In genomic region chr10:86585726-86586048, GRCh38 we compare ENCODE assay signal across 1 cellular context.
TF ChIP-seq lines count a peak whose summit lies in the region.

No MANE protein-coding gene starts in this region.

TF ChIP-seq in GM23338, 12 proteins besides CTCF, POLR2A, EP300 and RAD21 (continued from another document):
- TF ChIP-seq, protein P1, sequence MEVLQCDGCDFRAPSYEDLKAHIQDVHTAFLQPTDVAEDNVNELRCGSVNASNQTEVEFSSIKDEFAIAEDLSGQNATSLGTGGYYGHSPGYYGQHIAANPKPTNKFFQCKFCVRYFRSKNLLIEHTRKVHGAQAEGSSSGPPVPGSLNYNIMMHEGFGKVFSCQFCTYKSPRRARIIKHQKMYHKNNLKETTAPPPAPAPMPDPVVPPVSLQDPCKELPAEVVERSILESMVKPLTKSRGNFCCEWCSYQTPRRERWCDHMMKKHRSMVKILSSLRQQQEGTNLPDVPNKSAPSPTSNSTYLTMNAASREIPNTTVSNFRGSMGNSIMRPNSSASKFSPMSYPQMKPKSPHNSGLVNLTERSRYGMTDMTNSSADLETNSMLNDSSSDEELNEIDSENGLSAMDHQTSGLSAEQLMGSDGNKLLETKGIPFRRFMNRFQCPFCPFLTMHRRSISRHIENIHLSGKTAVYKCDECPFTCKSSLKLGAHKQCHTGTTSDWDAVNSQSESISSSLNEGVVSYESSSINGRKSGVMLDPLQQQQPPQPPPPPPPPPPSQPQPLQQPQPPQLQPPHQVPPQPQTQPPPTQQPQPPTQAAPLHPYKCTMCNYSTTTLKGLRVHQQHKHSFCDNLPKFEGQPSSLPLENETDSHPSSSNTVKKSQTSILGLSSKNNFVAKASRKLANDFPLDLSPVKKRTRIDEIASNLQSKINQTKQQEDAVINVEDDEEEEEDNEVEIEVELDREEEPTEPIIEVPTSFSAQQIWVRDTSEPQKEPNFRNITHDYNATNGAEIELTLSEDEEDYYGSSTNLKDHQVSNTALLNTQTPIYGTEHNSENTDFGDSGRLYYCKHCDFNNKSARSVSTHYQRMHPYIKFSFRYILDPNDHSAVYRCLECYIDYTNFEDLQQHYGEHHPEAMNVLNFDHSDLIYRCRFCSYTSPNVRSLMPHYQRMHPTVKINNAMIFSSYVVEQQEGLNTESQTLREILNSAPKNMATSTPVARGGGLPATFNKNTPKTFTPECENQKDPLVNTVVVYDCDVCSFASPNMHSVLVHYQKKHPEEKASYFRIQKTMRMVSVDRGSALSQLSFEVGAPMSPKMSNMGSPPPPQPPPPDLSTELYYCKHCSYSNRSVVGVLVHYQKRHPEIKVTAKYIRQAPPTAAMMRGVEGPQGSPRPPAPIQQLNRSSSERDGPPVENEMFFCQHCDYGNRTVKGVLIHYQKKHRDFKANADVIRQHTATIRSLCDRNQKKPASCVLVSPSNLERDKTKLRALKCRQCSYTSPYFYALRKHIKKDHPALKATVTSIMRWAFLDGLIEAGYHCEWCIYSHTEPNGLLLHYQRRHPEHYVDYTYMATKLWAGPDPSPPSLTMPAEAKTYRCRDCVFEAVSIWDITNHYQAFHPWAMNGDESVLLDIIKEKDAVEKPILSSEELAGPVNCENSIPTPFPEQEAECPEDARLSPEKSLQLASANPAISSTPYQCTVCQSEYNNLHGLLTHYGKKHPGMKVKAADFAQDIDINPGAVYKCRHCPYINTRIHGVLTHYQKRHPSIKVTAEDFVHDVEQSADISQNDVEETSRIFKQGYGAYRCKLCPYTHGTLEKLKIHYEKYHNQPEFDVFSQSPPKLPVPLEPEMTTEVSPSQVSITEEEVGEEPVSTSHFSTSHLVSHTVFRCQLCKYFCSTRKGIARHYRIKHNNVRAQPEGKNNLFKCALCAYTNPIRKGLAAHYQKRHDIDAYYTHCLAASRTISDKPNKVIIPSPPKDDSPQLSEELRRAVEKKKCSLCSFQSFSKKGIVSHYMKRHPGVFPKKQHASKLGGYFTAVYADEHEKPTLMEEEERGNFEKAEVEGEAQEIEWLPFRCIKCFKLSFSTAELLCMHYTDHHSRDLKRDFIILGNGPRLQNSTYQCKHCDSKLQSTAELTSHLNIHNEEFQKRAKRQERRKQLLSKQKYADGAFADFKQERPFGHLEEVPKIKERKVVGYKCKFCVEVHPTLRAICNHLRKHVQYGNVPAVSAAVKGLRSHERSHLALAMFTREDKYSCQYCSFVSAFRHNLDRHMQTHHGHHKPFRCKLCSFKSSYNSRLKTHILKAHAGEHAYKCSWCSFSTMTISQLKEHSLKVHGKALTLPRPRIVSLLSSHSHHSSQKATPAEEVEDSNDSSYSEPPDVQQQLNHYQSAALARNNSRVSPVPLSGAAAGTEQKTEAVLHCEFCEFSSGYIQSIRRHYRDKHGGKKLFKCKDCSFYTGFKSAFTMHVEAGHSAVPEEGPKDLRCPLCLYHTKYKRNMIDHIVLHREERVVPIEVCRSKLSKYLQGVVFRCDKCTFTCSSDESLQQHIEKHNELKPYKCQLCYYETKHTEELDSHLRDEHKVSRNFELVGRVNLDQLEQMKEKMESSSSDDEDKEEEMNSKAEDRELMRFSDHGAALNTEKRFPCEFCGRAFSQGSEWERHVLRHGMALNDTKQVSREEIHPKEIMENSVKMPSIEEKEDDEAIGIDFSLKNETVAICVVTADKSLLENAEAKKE (CRISPR knock-in tag; IDR thresholded peaks at IDR 0.05) = no peak
- no peak for TF ChIP-seq NANOG (IDR thresholded peaks at IDR 0.05; ENCODE audit: borderline replicate concordance)
- TF ChIP-seq, protein P2, sequence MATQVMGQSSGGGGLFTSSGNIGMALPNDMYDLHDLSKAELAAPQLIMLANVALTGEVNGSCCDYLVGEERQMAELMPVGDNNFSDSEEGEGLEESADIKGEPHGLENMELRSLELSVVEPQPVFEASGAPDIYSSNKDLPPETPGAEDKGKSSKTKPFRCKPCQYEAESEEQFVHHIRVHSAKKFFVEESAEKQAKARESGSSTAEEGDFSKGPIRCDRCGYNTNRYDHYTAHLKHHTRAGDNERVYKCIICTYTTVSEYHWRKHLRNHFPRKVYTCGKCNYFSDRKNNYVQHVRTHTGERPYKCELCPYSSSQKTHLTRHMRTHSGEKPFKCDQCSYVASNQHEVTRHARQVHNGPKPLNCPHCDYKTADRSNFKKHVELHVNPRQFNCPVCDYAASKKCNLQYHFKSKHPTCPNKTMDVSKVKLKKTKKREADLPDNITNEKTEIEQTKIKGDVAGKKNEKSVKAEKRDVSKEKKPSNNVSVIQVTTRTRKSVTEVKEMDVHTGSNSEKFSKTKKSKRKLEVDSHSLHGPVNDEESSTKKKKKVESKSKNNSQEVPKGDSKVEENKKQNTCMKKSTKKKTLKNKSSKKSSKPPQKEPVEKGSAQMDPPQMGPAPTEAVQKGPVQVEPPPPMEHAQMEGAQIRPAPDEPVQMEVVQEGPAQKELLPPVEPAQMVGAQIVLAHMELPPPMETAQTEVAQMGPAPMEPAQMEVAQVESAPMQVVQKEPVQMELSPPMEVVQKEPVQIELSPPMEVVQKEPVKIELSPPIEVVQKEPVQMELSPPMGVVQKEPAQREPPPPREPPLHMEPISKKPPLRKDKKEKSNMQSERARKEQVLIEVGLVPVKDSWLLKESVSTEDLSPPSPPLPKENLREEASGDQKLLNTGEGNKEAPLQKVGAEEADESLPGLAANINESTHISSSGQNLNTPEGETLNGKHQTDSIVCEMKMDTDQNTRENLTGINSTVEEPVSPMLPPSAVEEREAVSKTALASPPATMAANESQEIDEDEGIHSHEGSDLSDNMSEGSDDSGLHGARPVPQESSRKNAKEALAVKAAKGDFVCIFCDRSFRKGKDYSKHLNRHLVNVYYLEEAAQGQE (IDR thresholded peaks at IDR 0.05; ENCODE audit: unreplicated experiment) = no peak
- no peak for TF ChIP-seq EZH2phosphoT487 (IDR thresholded peaks at IDR 0.05; ENCODE audit: unreplicated experiment)
- TF ChIP-seq STAT1 (IDR thresholded peaks at IDR 0.05; ENCODE audit: unreplicated experiment) = no peak
- TF ChIP-seq, protein P3, sequence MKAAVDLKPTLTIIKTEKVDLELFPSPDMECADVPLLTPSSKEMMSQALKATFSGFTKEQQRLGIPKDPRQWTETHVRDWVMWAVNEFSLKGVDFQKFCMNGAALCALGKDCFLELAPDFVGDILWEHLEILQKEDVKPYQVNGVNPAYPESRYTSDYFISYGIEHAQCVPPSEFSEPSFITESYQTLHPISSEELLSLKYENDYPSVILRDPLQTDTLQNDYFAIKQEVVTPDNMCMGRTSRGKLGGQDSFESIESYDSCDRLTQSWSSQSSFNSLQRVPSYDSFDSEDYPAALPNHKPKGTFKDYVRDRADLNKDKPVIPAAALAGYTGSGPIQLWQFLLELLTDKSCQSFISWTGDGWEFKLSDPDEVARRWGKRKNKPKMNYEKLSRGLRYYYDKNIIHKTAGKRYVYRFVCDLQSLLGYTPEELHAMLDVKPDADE (IDR thresholded peaks at IDR 0.05) = no peak
- no peak for TF ChIP-seq ZNF114 (CRISPR knock-in tag; IDR thresholded peaks at IDR 0.05)
